6 cellular contexts compared by ENCODE assay signal in genomic region chr5:171544913-171545550, GRCh38.
"Had no signal": no experiment of that assay in that cellular context is flagged by ENCODE, and none has a peak within 500 bp of the region (broad histone marks: within the 10 kb centered on the region; RNA-seq: fewer than 3 reads in every experiment).

No MANE protein-coding gene starts in this region.

- H3K4me3 Mint-ChIP-seq: GM23338, H9, HFFc6 had no signal

- DNase-seq: H9, HCEC 1CT, HFFc6, IMR-90 had no signal

- H3K27ac Mint-ChIP-seq: GM23338, HFFc6 had no signal

- H3K4me3 ChIP-seq: GM23338, K562 had no signal

- H3K9me3 Mint-ChIP-seq: GM23338, H9, HFFc6 had no signal

- ATAC-seq: GM23338, K562 had no signal
